ENCODE assay signal across 18 cellular contexts in genomic region chr3:192259661-192260060, GRCh38.
A peak's percentile ranks its signal among the peaks of the same experiment; 100 is the strongest.
DNase-seq lines count a peak whose midpoint lies in the region; ATAC-seq and TF ChIP-seq lines count a peak whose summit lies in the region.
"Had no signal": no experiment of that assay in that cellular context is flagged by ENCODE, and none has a peak within 500 bp of the region (broad histone marks: within the 10 kb centered on the region; RNA-seq: fewer than 3 reads in every experiment).

No MANE protein-coding gene starts in this region.

- no peak overlapping the region for H3K23ac ChIP-seq in mesendoderm (ENCODE audit: low read length)

- H3K4me2 ChIP-seq in mesendoderm (ENCODE audit: low read length) = no peak overlapping the region
- H3K4me2 ChIP-seq: BLaER1 treated with 17β-estradiol and CSF1 and Interleukin-3, amounts not matched to agents 10 nM and 100 nM had no signal

- no peak overlapping the region for H3K18ac ChIP-seq in mesendoderm (ENCODE audit: low read length)

- H3K36me3 ChIP-seq in mesendoderm (ENCODE audit: control insufficient read depth, insufficient read depth, low read length) = no peaks in the 10 kb centered on the region
- H3K36me3 ChIP-seq: BLaER1 treated with 17β-estradiol and CSF1 and Interleukin-3, amounts not matched to agents 10 nM and 100 nM; HAP-1 had no signal

- H4K8ac ChIP-seq in mesendoderm (ENCODE audit: low read depth, low read length) = no peak overlapping the region

- no peak overlapping the region for H3K4ac ChIP-seq in mesendoderm (ENCODE audit: low read depth, low read length)

- no peaks in the 10 kb centered on the region for H3K79me2 ChIP-seq in mesendoderm (ENCODE audit: control insufficient read depth, insufficient read depth, low read length)

- no peak overlapping the region for H2BK15ac ChIP-seq in mesendoderm (replicated peaks; ENCODE audit: low read depth)

- ATAC-seq in GM19395 (IDR thresholded peaks at IDR 0.05; ENCODE audit: unreplicated experiment) = no peak

- no peak overlapping the region for H3K9ac ChIP-seq in mesendoderm (ENCODE audit: low read length)
- H3K9ac ChIP-seq: BLaER1 treated with 17β-estradiol and CSF1 and Interleukin-3, amounts not matched to agents 10 nM and 100 nM had no signal

- in situ Hi-C loops in Caki2 (cut with HindIII; ENCODE audit: low pct_unique_long_range_greater_than_20kb, low sequenced_read_pairs) = no loop called here

- no peak overlapping the region for H2AK5ac ChIP-seq in mesendoderm (ENCODE audit: low read length)

- no peak for TF ChIP-seq CTCF in epithelial cell of proximal tubule (conservative IDR thresholded peaks at IDR 0.05; ENCODE audit: low read depth, low read length)

- H3K4me1 ChIP-seq in mesendoderm (ENCODE audit: control insufficient read depth, low read depth, low read length) = no peaks in the 10 kb centered on the region
- H3K4me1 ChIP-seq: BLaER1 treated with 17β-estradiol and CSF1 and Interleukin-3, amounts not matched to agents 10 nM and 100 nM; HAP-1 had no signal

- no peaks in the 10 kb centered on the region for H3K79me1 ChIP-seq in mesendoderm (ENCODE audit: low read length)

- no peaks in the 10 kb centered on the region for H3K27me3 ChIP-seq in mesendoderm (ENCODE audit: insufficient read depth, low read length, poor library complexity)
- H3K27me3 ChIP-seq: BLaER1 treated with 17β-estradiol and CSF1 and Interleukin-3, amounts not matched to agents 10 nM and 100 nM had no signal

- DNase-seq in Caki2 (ENCODE audit: low read depth) (peak; percentile 72), NCI-H226 (peak; percentile 40), epithelial cell of proximal tubule (ENCODE audit: low read depth) (peak; percentile 59), mesendoderm (peak; percentile 2), DMS 273 (lab: John Stamatoyannopoulos, UW; ENCODE audit: unreplicated experiment) (no peak)
- no peak for DNase-seq in activated CD4-positive, alpha-beta T cell treated with anti-CD3 and anti-CD28 coated beads for 1 hour
- DNase-seq: CD8-positive, alpha-beta memory T cell; DMS79 treated with DMSO at 0.1 percent for 48 hours; KBM-7; MV-4-11; NCI-H1694 treated with DMSO at 0.1 percent for 48 hours; NCI-H524; NCI-H82; RPMI8226; SHP77 treated with DMSO at 0.1 percent for 48 hours had no signal

- H3K56ac ChIP-seq in mesendoderm (ENCODE audit: low read length) = no peak overlapping the region

- no peak overlapping the region for H2BK120ac ChIP-seq in mesendoderm (ENCODE audit: low read depth, low read length)

- H3K27ac ChIP-seq in mesendoderm (ENCODE audit: low read depth, low read length) = no peak overlapping the region
- H3K27ac ChIP-seq: BLaER1 treated with 17β-estradiol and CSF1 and Interleukin-3, amounts not matched to agents 10 nM and 100 nM had no signal

- no peak overlapping the region for H2BK5ac ChIP-seq in mesendoderm (ENCODE audit: low read length)

- WGBS in mesendoderm (ENCODE audit: extremely low coverage, insufficient coverage, low lambda C conversion rate) = no CpG with 5 or more reads among the region's 3 CpGs

- H3K4me3 ChIP-seq in epithelial cell of proximal tubule (ENCODE audit: low read depth, low read length) = no peak overlapping the region
- no peak overlapping the region for H3K4me3 ChIP-seq in mesendoderm (ENCODE audit: low read length)
- H3K4me3 ChIP-seq: BLaER1 treated with 17β-estradiol and CSF1 and Interleukin-3, amounts not matched to agents 10 nM and 100 nM; HAP-1 had no signal

- H4K5ac ChIP-seq in mesendoderm (ENCODE audit: low read length) = no peak overlapping the region

Comparison
In these comparisons a context has a peak if more than half of its experiments do, and no peak if none do; other contexts are left out.
1. DNase-seq: peak in Caki2 (single experiment), NCI-H226 (single experiment), epithelial cell of proximal tubule (single experiment) and mesendoderm (single experiment); none in activated CD4-positive, alpha-beta T cell treated with anti-CD3 and anti-CD28 coated beads for 1 hour (single experiment) and DMS 273 (single experiment).